ENCODE assay signal across 13 cellular contexts in genomic region chr3:157856078-157856939, GRCh38.
DNase-seq lines count a peak whose midpoint lies in the region; ATAC-seq and TF ChIP-seq lines count a peak whose summit lies in the region.
"Had no signal": no experiment of that assay in that cellular context is flagged by ENCODE, and none has a peak within 500 bp of the region (broad histone marks: within the 10 kb centered on the region; RNA-seq: fewer than 3 reads in every experiment).

No MANE protein-coding gene starts in this region.

- intact Hi-C loops in Calu3 (cut with micrococcal nuclease; ENCODE audit: unreplicated experiment), result loop anchor here (5.0 to 10.0 kb wide), 2 partner anchors 239 to 322 kb away; no protein-coding TSS in a partner anchor

- TF ChIP-seq CTCF in foreskin keratinocyte (conservative IDR thresholded peaks at IDR 0.05) (peak; percentile 42), Calu3 (IDR thresholded peaks at IDR 0.05; ENCODE audit: unreplicated experiment) (no peak), MM.1S (IDR thresholded peaks at IDR 0.05; ENCODE audit: low read length) (no peak)

- peaks cover 7% of the 10 kb centered on the region for H3K27me3 Mint-ChIP-seq in Calu3 (ENCODE audit: unreplicated experiment)

- BruUV-seq in Calu3 (replicated peaks; lab: Mats Ljungman, UMichigan), result no TSS peak

- no peaks in the 10 kb centered on the region for H3F3A ChIP-seq in MM.1S (ENCODE audit: insufficient read depth, low read length)

- H3K4me3 Mint-ChIP-seq in Calu3 (ENCODE audit: low read depth, unreplicated experiment), result no peak overlapping the region

- no peaks in the 10 kb centered on the region for H3K36me3 ChIP-seq in MM.1S (replicated peaks; ENCODE audit: insufficient read depth, low read length)
- H3K36me3 ChIP-seq: BLaER1 had no signal

- H3K4me2 ChIP-seq in MM.1S (ENCODE audit: low read depth, low read length), result no peak overlapping the region
- H3K4me2 ChIP-seq: BLaER1, smooth muscle cell had no signal

- H3K27me3 ChIP-seq in foreskin keratinocyte, result peaks cover 12% of the 10 kb centered on the region
- no peaks in the 10 kb centered on the region for H3K27me3 ChIP-seq in MM.1S (replicated peaks; ENCODE audit: insufficient read depth, low read length)
- H3K27me3 ChIP-seq: BLaER1 had no signal

- CTCF ChIA-PET in Calu3 (lab: Charles Lee), result interaction anchor here (0.6 to 1.7 kb wide), 3 partner anchors 9 to 324 kb away, joined by 3 to 5 read pairs (median 3); no protein-coding TSS in a partner anchor

- H3K4me1 Mint-ChIP-seq in Calu3 (ENCODE audit: low read depth, unreplicated experiment), result no peaks in the 10 kb centered on the region

- H3K9me2 ChIP-seq in MM.1S (replicated peaks; ENCODE audit: insufficient read depth, low read length), result no peaks in the 10 kb centered on the region

- no peak overlapping the region for H3K9ac ChIP-seq in MM.1S (ENCODE audit: low read length)
- H3K9ac ChIP-seq: BLaER1 had no signal

- no peak overlapping the region for H3K4me3 ChIP-seq in MM.1S (ENCODE audit: low read length)
- H3K4me3 ChIP-seq: BLaER1, smooth muscle cell had no signal

- ATAC-seq in foreskin keratinocyte (peak; percentile 74), GM19324 (IDR thresholded peaks at IDR 0.05; ENCODE audit: low FRiP score, unreplicated experiment) (no peak)

- peak; percentile 62 for DNase-seq in DMS53 (lab: John Stamatoyannopoulos, UW)
- peak; percentile 73 for DNase-seq in NCI-H128 (lab: John Stamatoyannopoulos, UW; ENCODE audit: unreplicated experiment)
- peak; percentile 91 for DNase-seq in NCI-H774 (lab: John Stamatoyannopoulos, UW)
- DNase-seq in foreskin keratinocyte, result peak; percentile 12 to 52
- DNase-seq in activated CD4-positive, alpha-beta T cell treated with anti-CD3 and anti-CD28 coated beads for 48 hours, result no peak
- no peak for DNase-seq in Calu3
- no peak for DNase-seq in MM.1S
- DNase-seq: activated CD4-positive, alpha-beta T cell treated with anti-CD3 and anti-CD28 coated beads for 1 hour; mesendoderm; nucleus accumbens had no signal

- no peaks in the 10 kb centered on the region for H3K36me3 Mint-ChIP-seq in Calu3 (ENCODE audit: insufficient read depth, unreplicated experiment)

- no peaks in the 10 kb centered on the region for H3K9me3 ChIP-seq in MM.1S (replicated peaks; ENCODE audit: insufficient read depth, low read length)

- no peaks in the 10 kb centered on the region for H3K79me2 ChIP-seq in MM.1S (ENCODE audit: low read length)

- H3K27ac Mint-ChIP-seq in Calu3 (ENCODE audit: unreplicated experiment), result no peak overlapping the region

- H3K4me1 ChIP-seq in foreskin keratinocyte (no peaks in the 10 kb centered on the region), MM.1S (ENCODE audit: low read length) (no peaks in the 10 kb centered on the region)
- H3K4me1 ChIP-seq: BLaER1 had no signal

- no peaks in the 10 kb centered on the region for H4K20me1 ChIP-seq in MM.1S (ENCODE audit: insufficient read depth, low read length)
- H4K20me1 ChIP-seq: BLaER1 had no signal

- no peak overlapping the region for H2AFZ ChIP-seq in MM.1S (ENCODE audit: low read length)

- peaks cover 4% of the 10 kb centered on the region for H3K9me3 Mint-ChIP-seq in Calu3 (ENCODE audit: low read depth, unreplicated experiment)

- no peak overlapping the region for H3K27ac ChIP-seq in foreskin keratinocyte
- H3K27ac ChIP-seq in MM.1S (ENCODE audit: low read length), result no peak overlapping the region
- H3K27ac ChIP-seq: BLaER1 had no signal

Comparison
In these comparisons a context has a peak if more than half of its experiments do, and no peak if none do; other contexts are left out.
1. DNase-seq: peak in DMS53 (single experiment), NCI-H128 (single experiment), NCI-H774 (single experiment) and foreskin keratinocyte (2 of 2); none in activated CD4-positive, alpha-beta T cell treated with anti-CD3 and anti-CD28 coated beads for 48 hours (single experiment), Calu3 (single experiment) and MM.1S (single experiment).